ENCODE assay signal across 19 cellular contexts in the genomic region with DNA sequence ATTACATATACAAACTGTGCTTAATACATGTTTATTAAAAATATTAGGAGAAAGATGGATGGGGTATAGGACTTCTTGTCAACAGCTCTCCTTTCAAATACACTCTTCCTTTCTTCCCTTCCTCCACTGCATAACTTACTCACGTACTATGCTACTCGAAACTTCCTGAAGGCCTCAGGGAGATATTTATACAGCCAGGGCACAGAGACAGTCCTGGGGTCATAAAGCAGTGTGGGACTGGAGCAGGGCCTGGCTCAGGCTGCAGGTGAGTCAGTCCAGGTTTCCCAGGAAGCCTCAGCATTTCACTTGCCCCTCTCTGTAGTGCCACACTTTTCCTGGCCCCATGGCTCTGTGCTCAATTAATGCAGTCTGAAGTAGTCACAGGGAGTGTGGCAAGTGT.
"Had no signal": no experiment of that assay in that cellular context is flagged by ENCODE, and none has a peak within 500 bp of the region (broad histone marks: within the 10 kb centered on the region; RNA-seq: fewer than 3 reads in every experiment).

No MANE protein-coding gene starts in this region.

- H3K4me3 Mint-ChIP-seq: activated CD4-positive, alpha-beta T cell treated with anti-CD3 and anti-CD28 coated beads, Interleukin-2, amount 10 ng/mL, durations not matched to agents 7 days and 5 days; activated naive CD8-positive, alpha-beta T cell; activated T-cell treated with anti-CD3 and anti-CD28 coated beads, Interleukin-2, amount 50 U/mL, for 72 hours; central memory CD8-positive, alpha-beta T cell; dendritic cell treated with granulocyte-macrophage colony-stimulating factor and Interleukin-4, amounts not matched to agents 40 ng/mL and 50 ng/mL, for 4 days; effector memory CD8-positive, alpha-beta T cell; memory B cell; natural killer cell treated with Interleukin-12 subunit alpha and Interleukin-12 subunit beta and Interleukin-15 and Interleukin-18, amount 100 ng/mL, for 72 hours; T-helper 2 cell treated with Interferon-gamma antibody and Interleukin-4, amounts not matched to agents 5 μg/mL and 100 μg/mL, for 36 hours had no signal

- H3K27ac Mint-ChIP-seq: activated CD4-positive, alpha-beta T cell treated with anti-CD3 and anti-CD28 coated beads, Interleukin-2, amount 10 ng/mL, durations not matched to agents 7 days and 5 days; activated naive CD8-positive, alpha-beta T cell; activated T-cell treated with anti-CD3 and anti-CD28 coated beads, Interleukin-2, amount 50 U/mL, for 72 hours; dendritic cell treated with granulocyte-macrophage colony-stimulating factor and Interleukin-4, amounts not matched to agents 40 ng/mL and 50 ng/mL, for 4 days; effector memory CD8-positive, alpha-beta T cell; memory B cell; natural killer cell treated with Interleukin-12 subunit alpha and Interleukin-12 subunit beta and Interleukin-15 and Interleukin-18, amount 100 ng/mL, for 72 hours; T-helper 2 cell treated with Interferon-gamma antibody and Interleukin-4, amounts not matched to agents 5 μg/mL and 100 μg/mL, for 36 hours had no signal

- H3K27ac ChIP-seq: body of pancreas, left ventricle myocardium inferior, stomach, thoracic aorta had no signal

- H3K4me3 ChIP-seq: body of pancreas, left ventricle myocardium inferior, sigmoid colon, stomach, thoracic aorta had no signal

- H3K9me3 Mint-ChIP-seq: activated CD4-positive, alpha-beta T cell treated with anti-CD3 and anti-CD28 coated beads, Interleukin-2, amount 10 ng/mL, durations not matched to agents 7 days and 5 days; activated T-cell treated with anti-CD3 and anti-CD28 coated beads, Interleukin-2, amount 50 U/mL, for 72 hours; central memory CD8-positive, alpha-beta T cell; dendritic cell treated with granulocyte-macrophage colony-stimulating factor and Interleukin-4, amounts not matched to agents 40 ng/mL and 50 ng/mL, for 4 days; effector memory CD8-positive, alpha-beta T cell; memory B cell; natural killer cell treated with Interleukin-12 subunit alpha and Interleukin-12 subunit beta and Interleukin-15 and Interleukin-18, amount 100 ng/mL, for 72 hours; T-helper 2 cell treated with Interferon-gamma antibody and Interleukin-4, amounts not matched to agents 5 μg/mL and 100 μg/mL, for 36 hours had no signal

- H3K27me3 ChIP-seq: body of pancreas, sigmoid colon, stomach had no signal

- H3K36me3 Mint-ChIP-seq: natural killer cell treated with Interleukin-12 subunit alpha and Interleukin-12 subunit beta and Interleukin-15 and Interleukin-18, amount 100 ng/mL, for 72 hours had no signal

- H3K27me3 Mint-ChIP-seq: activated CD4-positive, alpha-beta T cell treated with anti-CD3 and anti-CD28 coated beads, Interleukin-2, amount 10 ng/mL, durations not matched to agents 7 days and 5 days; activated naive CD8-positive, alpha-beta T cell; central memory CD8-positive, alpha-beta T cell; dendritic cell treated with granulocyte-macrophage colony-stimulating factor and Interleukin-4, amounts not matched to agents 40 ng/mL and 50 ng/mL, for 4 days; effector memory CD8-positive, alpha-beta T cell; memory B cell; natural killer cell treated with Interleukin-12 subunit alpha and Interleukin-12 subunit beta and Interleukin-15 and Interleukin-18, amount 100 ng/mL, for 72 hours had no signal

- H3K4me1 ChIP-seq: body of pancreas, sigmoid colon, stomach had no signal

- H3K4me1 Mint-ChIP-seq: activated CD4-positive, alpha-beta T cell treated with anti-CD3 and anti-CD28 coated beads, Interleukin-2, amount 10 ng/mL, durations not matched to agents 7 days and 5 days; central memory CD8-positive, alpha-beta T cell; memory B cell had no signal

- H3K36me3 ChIP-seq: left ventricle myocardium inferior, sigmoid colon, stomach, thoracic aorta had no signal

- H3K9me3 ChIP-seq: body of pancreas, left ventricle myocardium inferior, sigmoid colon, stomach, thoracic aorta had no signal

- DNase-seq: activated CD4-positive, alpha-beta T cell treated with anti-CD3 and anti-CD28 coated beads, Interleukin-2, amount 10 ng/mL, durations not matched to agents 7 days and 5 days; activated CD4-positive, CD25-positive, alpha-beta regulatory T cell; activated CD8-positive, alpha-beta memory T cell treated with anti-CD3 and anti-CD28 coated beads, Interleukin-2, amount 50 U/mL, for 48 hours; activated gamma-delta T cell treated with Interleukin-2 at 50 U/mL for 16 hours; activated T-cell treated with anti-CD3 and anti-CD28 coated beads, Interleukin-2, amount 50 U/mL, for 72 hours; amygdala; body of pancreas; effector memory CD8-positive, alpha-beta T cell; left ventricle myocardium inferior; sigmoid colon; stimulated activated CD4-positive, alpha-beta T cell treated with anti-CD3 and anti-CD28 coated beads, Interleukin-1b, Interleukin-23, amount 100 ng/mL, for 48 hours; stomach had no signal

- ATAC-seq: activated T-cell treated with anti-CD3 and anti-CD28 coated beads, Interleukin-2, amount 50 U/mL, for 72 hours; body of pancreas; effector memory CD8-positive, alpha-beta T cell; natural killer cell treated with Interleukin-12 subunit alpha and Interleukin-12 subunit beta and Interleukin-15 and Interleukin-18, amount 100 ng/mL, for 72 hours had no signal
